ENCODE assay signal across 9 cellular contexts in genomic region chr1:227888404-227889046, GRCh38. TPM values are rescaled to one million over a fixed set of nuclear protein-coding genes. Genes with fewer than 3 reads are reported as not detected.
DNase-seq lines count a peak whose midpoint lies in the region; ATAC-seq and TF ChIP-seq lines count a peak whose summit lies in the region.
"Had no signal": no experiment of that assay in that cellular context is flagged by ENCODE, and none has a peak within 500 bp of the region (broad histone marks: within the 10 kb centered on the region; RNA-seq: fewer than 3 reads in every experiment).

No MANE protein-coding gene starts in this region.

- H3K4me1 Mint-ChIP-seq in CD4-positive, alpha-beta T cell (ENCODE audit: low read depth) = peaks cover 35% of the 10 kb centered on the region
- H3K4me1 Mint-ChIP-seq in GM23338 = peaks cover 18% of the 10 kb centered on the region

- no peaks in the 10 kb centered on the region for H3K9me2 ChIP-seq in GM23338 (ENCODE audit: insufficient read depth)

- H4K20me1 ChIP-seq in GM23338 (replicated peaks; ENCODE audit: insufficient read depth) = no peaks in the 10 kb centered on the region

- H3K36me3 Mint-ChIP-seq in CD4-positive, alpha-beta T cell (ENCODE audit: low read depth) = no peaks in the 10 kb centered on the region
- H3K36me3 Mint-ChIP-seq in GM23338 (ENCODE audit: low read depth) = no peaks in the 10 kb centered on the region

- no peaks in the 10 kb centered on the region for H3K9me3 ChIP-seq in CD4-positive, alpha-beta T cell (ENCODE audit: control insufficient read depth, low read length)
- no peaks in the 10 kb centered on the region for H3K9me3 ChIP-seq in effector memory CD4-positive, alpha-beta T cell (ENCODE audit: control insufficient read depth, low read length)

- peak overlapping the region; percentile 87 for H3K27ac Mint-ChIP-seq in CD4-positive, alpha-beta T cell
- H3K27ac Mint-ChIP-seq in GM23338 = no peak overlapping the region

- H3K36me3 ChIP-seq in GM23338 (ENCODE audit: insufficient read depth) = no peaks in the 10 kb centered on the region
- H3K36me3 ChIP-seq in effector memory CD4-positive, alpha-beta T cell (ENCODE audit: control insufficient read depth, insufficient read depth, low read length) = no peaks in the 10 kb centered on the region

- intact Hi-C loops in CD4-positive, alpha-beta T cell (cut with DNase I, micrococcal nuclease) = loop anchor here in 1 of 2 experiments (5.0 to 10.0 kb wide), 4 partner anchors 101 to 766 kb away; partner anchors contain the start of genes JMJD4 and SNAP47

- peak overlapping the region; percentile 70 for H3K4me3 Mint-ChIP-seq in CD4-positive, alpha-beta T cell
- H3K4me3 Mint-ChIP-seq in GM23338 = no peak overlapping the region; the same call in 2 of the 3 replicates

- H3K4me1 ChIP-seq in GM23338 (ENCODE audit: insufficient read depth) = peaks cover 10% of the 10 kb centered on the region; the same call in 1 of the 2 replicates
- peaks cover 46% of the 10 kb centered on the region for H3K4me1 ChIP-seq in effector memory CD4-positive, alpha-beta T cell (ENCODE audit: control insufficient read depth, insufficient read depth, low read length, poor library complexity, severe bottlenecking)

- no peak overlapping the region; the same call in 1 of the 2 replicates for H3K4me3 ChIP-seq in GM23338
- H3K4me3 ChIP-seq in effector memory CD4-positive, alpha-beta T cell (ENCODE audit: insufficient read depth, low read depth, low read length, poor library complexity, severe bottlenecking) = no peak overlapping the region

- no peaks in the 10 kb centered on the region for H3K27me3 ChIP-seq in CD4-positive, alpha-beta T cell (ENCODE audit: control insufficient read depth, insufficient read depth, low read length)
- no peaks in the 10 kb centered on the region for H3K27me3 ChIP-seq in GM23338 (ENCODE audit: insufficient read depth)
- no peaks in the 10 kb centered on the region for H3K27me3 ChIP-seq in effector memory CD4-positive, alpha-beta T cell (replicated peaks; ENCODE audit: control insufficient read depth, insufficient read depth, low read length, poor library complexity, severe bottlenecking)

- peak overlapping the region; percentile 86 for H3K4me2 ChIP-seq in GM23338

- no peaks in the 10 kb centered on the region for H3K79me2 ChIP-seq in GM23338 (replicated peaks; ENCODE audit: insufficient read depth)

- H3K9me3 Mint-ChIP-seq in CD4-positive, alpha-beta T cell = no peaks in the 10 kb centered on the region
- no peaks in the 10 kb centered on the region for H3K9me3 Mint-ChIP-seq in GM23338

- POLR2A ChIA-PET in CD4-positive, alpha-beta T cell (lab: Charles Lee) = no interaction called here

- peak overlapping the region; percentile 64 for H3K27ac ChIP-seq in CD4-positive, alpha-beta T cell (ENCODE audit: low read depth, low read length)
- H3K27ac ChIP-seq in GM23338 (ENCODE audit: low read depth) = no peak overlapping the region
- peak overlapping the region; percentile 53 for H3K27ac ChIP-seq in effector memory CD4-positive, alpha-beta T cell (ENCODE audit: insufficient read depth, low read length, poor library complexity, severe bottlenecking)

- CTCF ChIA-PET in CD4-positive, alpha-beta T cell (lab: Charles Lee) = no interaction called here

- H3F3A ChIP-seq in GM23338 (replicated peaks; ENCODE audit: low read depth) = no peaks in the 10 kb centered on the region

- no peak for TF ChIP-seq CTCF in CD4-positive, alpha-beta T cell (IDR thresholded peaks at IDR 0.05)
- TF ChIP-seq CTCF in GM23338 (conservative IDR thresholded peaks at IDR 0.05; ENCODE audit: low read depth in 2 of 2) (no peak), omental fat pad (IDR thresholded peaks at IDR 0.05) (no peak)

- DNase-seq in CD4-positive, alpha-beta T cell = peak in 1 of 10 experiments; percentile 32
- DNase-seq in GM23338 (ENCODE audit: low spot score) (no peak), omental fat pad (ENCODE audit: low spot score) (peak; percentile 6), NK-92 (lab: John Stamatoyannopoulos, UW; ENCODE audit: unreplicated experiment) (no peak), GDM1 (lab: John Stamatoyannopoulos, UW) (no peak)
- no peak for DNase-seq in effector memory CD4-positive, alpha-beta T cell
- DNase-seq: NCI-H2171 treated with DMSO at 0.1 percent for 48 hours had no signal

- no peak for ATAC-seq in CD4-positive, alpha-beta T cell (ENCODE audit: poor library complexity)
- ATAC-seq in GM23338 = no peak
- no peak for ATAC-seq in omental fat pad (ENCODE audit: low FRiP score)
- no peak for ATAC-seq in GM18870 (IDR thresholded peaks at IDR 0.05; ENCODE audit: unreplicated experiment)
- ATAC-seq in GM21723 (IDR thresholded peaks at IDR 0.05; ENCODE audit: unreplicated experiment) = no peak

- H2AFZ ChIP-seq in GM23338 = peak overlapping the region; percentile 96; the same call in 1 of the 2 replicates

- H3K27me3 Mint-ChIP-seq in CD4-positive, alpha-beta T cell = no peaks in the 10 kb centered on the region
- H3K27me3 Mint-ChIP-seq in GM23338 (ENCODE audit: insufficient read depth, low read depth, poor library complexity) = peaks cover 10% of the 10 kb centered on the region

TF ChIP-seq in GM23338, 12 proteins besides CTCF, POLR2A, EP300 and RAD21 (continues in another document):
- TF ChIP-seq ZNF114 (CRISPR knock-in tag; IDR thresholded peaks at IDR 0.05) (no peak), CREB1 (CRISPR knock-in tag; IDR thresholded peaks at IDR 0.05; ENCODE audit: low read depth) (no peak), ZNF331 (CRISPR knock-in tag; IDR thresholded peaks at IDR 0.05; ENCODE audit: low read depth) (no peak), REST (IDR thresholded peaks at IDR 0.05; ENCODE audit: unreplicated experiment) (no peak), NANOG (IDR thresholded peaks at IDR 0.05; ENCODE audit: borderline replicate concordance) (no peak), EZH2phosphoT487 (IDR thresholded peaks at IDR 0.05; ENCODE audit: unreplicated experiment) (no peak), POLR2AphosphoS5 (IDR thresholded peaks at IDR 0.05; ENCODE audit: low read depth) (no peak), ETS1 (IDR thresholded peaks at IDR 0.05) (no peak), EZH2 (IDR thresholded peaks at IDR 0.05; ENCODE audit: low read depth, unreplicated experiment) (no peak)

RNA-seq across cellular contexts. Expression of gene WNT9A, which starts 59.2 kb away (rescaled TPM):
- total RNA-seq in CD4-positive, alpha-beta T cell = not detected
- total RNA-seq in GM23338 (2014; rRNA removed; shearing (Covaris generic)) = 1.8 and 2.0 TPM in 2 replicates
- polyA plus RNA-seq in GM23338 (2016; fragmentation: Nextera tagmentation; extraction: Ambion mirVana) = 0.06 and 0.07 TPM in 2 replicates
- total RNA-seq in omental fat pad = 10 to 100 TPM in 2 of 4 donors, 1 to 10 TPM in 2; 1.3 to 16.5 (median 5.8) TPM
